Comparison of ENCODE assay signal across 23 cellular contexts in genomic region chr11:44506375-44507016, GRCh38. TPM values are rescaled to one million over a fixed set of nuclear protein-coding genes. Genes with fewer than 3 reads are reported as not detected.
DNase-seq lines count a peak whose midpoint lies in the region; ATAC-seq and TF ChIP-seq lines count a peak whose summit lies in the region.
"Had no signal": no experiment of that assay in that cellular context is flagged by ENCODE, and none has a peak within 500 bp of the region (broad histone marks: within the 10 kb centered on the region; RNA-seq: fewer than 3 reads in every experiment).

No MANE protein-coding gene starts in this region.

- intact Hi-C loops in MCF 10A (cut with micrococcal nuclease) (no loop called here), breast epithelium (cut with DNase I; ENCODE audit: low total_unique reads) (no loop called here)

- POLR2A ChIA-PET in MCF 10A (lab: Yijun Ruan, JAX) = no interaction called here

- no peaks in the 10 kb centered on the region for H4K20me1 ChIP-seq in OCI-LY3 (ENCODE audit: insufficient read depth, low read length)

- DNase-seq in MCF 10A (ENCODE audit: unreplicated experiment) (peak; percentile 29), breast epithelium (ENCODE audit: low spot score in 2 of 2) (no peak), kidney epithelial cell (ENCODE audit: low read depth) (peak; percentile 28), GM19238 (ENCODE audit: insufficient read length, low spot score) (no peak)
- no peak for DNase-seq in activated CD8-positive, alpha-beta memory T cell treated with anti-CD3 and anti-CD28 coated beads, Interleukin-2, amount 50 U/mL, for 4 hours
- DNase-seq: activated CD4-positive, alpha-beta memory T cell treated with anti-CD3 and anti-CD28 coated beads for 36 hours; activated effector memory CD4-positive, alpha-beta T cell treated with anti-CD3 and anti-CD28 coated beads, Interleukin-2, amount 50 U/mL, for 16 hours; effector memory CD4-positive, alpha-beta T cell; mammary epithelial cell; NCI-H146; NCI-H524; stimulated activated CD4-positive, alpha-beta T cell treated with anti-CD3 and anti-CD28 coated beads, Interleukin-2, amount 100 ng/mL, for 48 hours; stimulated activated naive CD4-positive, alpha-beta T cell treated with Interleukin-2 at 50 U/mL for 16 hours had no signal

- TF ChIP-seq CTCF in MCF 10A (IDR thresholded peaks at IDR 0.05; ENCODE audit: unreplicated experiment) (no peak), breast epithelium (IDR thresholded peaks at IDR 0.05) (no peak), OCI-LY3 (IDR thresholded peaks at IDR 0.05; ENCODE audit: low read depth, low read length) (no peak), kidney epithelial cell (IDR thresholded peaks at IDR 0.05; ENCODE audit: insufficient read depth, low read length, poor library complexity, severe bottlenecking) (no peak)

- no peak overlapping the region for H3K4me3 Mint-ChIP-seq in MCF 10A (ENCODE audit: unreplicated experiment)
- H3K4me3 Mint-ChIP-seq: activated CD4-positive, alpha-beta memory T cell treated with anti-CD3 and anti-CD28 coated beads for 36 hours; IgD-negative memory B cell; WTC11 had no signal

- BruUV-seq in MCF 10A (replicated peaks; lab: Mats Ljungman, UMichigan) = no TSS peak

- H3K36me3 ChIP-seq in breast epithelium (no peaks in the 10 kb centered on the region), OCI-LY3 (replicated peaks; ENCODE audit: low read depth, low read length) (no peaks in the 10 kb centered on the region), kidney epithelial cell (ENCODE audit: control insufficient read depth, insufficient read depth, low read length) (no peaks in the 10 kb centered on the region)
- H3K36me3 ChIP-seq: esophagus muscularis mucosa, thyroid gland had no signal

- H3K4me1 ChIP-seq in breast epithelium (no peaks in the 10 kb centered on the region), OCI-LY3 (ENCODE audit: low read length) (peaks cover 15% of the 10 kb centered on the region)
- H3K4me1 ChIP-seq: esophagus muscularis mucosa had no signal

- no peak overlapping the region for H3K27ac Mint-ChIP-seq in MCF 10A (ENCODE audit: low read depth, unreplicated experiment)
- H3K27ac Mint-ChIP-seq: activated CD4-positive, alpha-beta memory T cell treated with anti-CD3 and anti-CD28 coated beads for 36 hours; IgD-negative memory B cell; WTC11 had no signal

- no peaks in the 10 kb centered on the region for H3K36me3 Mint-ChIP-seq in MCF 10A (ENCODE audit: insufficient read depth, unreplicated experiment)
- H3K36me3 Mint-ChIP-seq: activated CD4-positive, alpha-beta memory T cell treated with anti-CD3 and anti-CD28 coated beads for 36 hours; brain; IgD-negative memory B cell; WTC11 had no signal

- CTCF ChIA-PET in MCF 10A (lab: Yijun Ruan, JAX) = no interaction called here

- peaks cover 33% of the 10 kb centered on the region for H3K27me3 Mint-ChIP-seq in MCF 10A (ENCODE audit: insufficient read depth, unreplicated experiment)

- no peak for TF ChIP-seq POLR2A in breast epithelium (IDR thresholded peaks at IDR 0.05)

- H3K4me1 Mint-ChIP-seq in MCF 10A (ENCODE audit: insufficient read depth, unreplicated experiment) = no peaks in the 10 kb centered on the region
- H3K4me1 Mint-ChIP-seq: WTC11 had no signal

- no peak overlapping the region for H3K4me3 ChIP-seq in breast epithelium
- no peak overlapping the region for H3K4me3 ChIP-seq in OCI-LY3 (ENCODE audit: low read length)
- H3K4me3 ChIP-seq in kidney epithelial cell (ENCODE audit: low read depth, low read length) = no peak overlapping the region
- H3K4me3 ChIP-seq: esophagus muscularis mucosa, thyroid gland had no signal

- H3K27me3 ChIP-seq in breast epithelium = no peaks in the 10 kb centered on the region
- H3K27me3 ChIP-seq in OCI-LY3 (ENCODE audit: low read depth, low read length) = peaks cover 13% of the 10 kb centered on the region
- H3K27me3 ChIP-seq in kidney epithelial cell (ENCODE audit: control insufficient read depth, insufficient read depth, low read length) = peaks cover 3% of the 10 kb centered on the region
- H3K27me3 ChIP-seq: thyroid gland had no signal

- H3K4me2 ChIP-seq in OCI-LY3 (ENCODE audit: low read length) = peak overlapping the region; percentile 34

- H3K27ac ChIP-seq in breast epithelium (no peak overlapping the region), OCI-LY3 (ENCODE audit: low read length) (no peak overlapping the region)
- H3K27ac ChIP-seq: C4-2B, esophagus muscularis mucosa, thyroid gland had no signal

- H3K9me3 ChIP-seq in breast epithelium = peaks cover 8 to 10% of the 10 kb centered on the region in 2 donors
- H3K9me3 ChIP-seq in OCI-LY3 (ENCODE audit: insufficient read depth, low read length) = no peaks in the 10 kb centered on the region; the same call in 1 of the 2 replicates
- H3K9me3 ChIP-seq: thyroid gland had no signal

- no peaks in the 10 kb centered on the region for H3K79me2 ChIP-seq in OCI-LY3 (ENCODE audit: low read length)

- peaks cover 7% of the 10 kb centered on the region for H3K9me3 Mint-ChIP-seq in MCF 10A (ENCODE audit: unreplicated experiment)
- H3K9me3 Mint-ChIP-seq: IgD-negative memory B cell had no signal

- ATAC-seq in HG03039 (IDR thresholded peaks at IDR 0.05; ENCODE audit: unreplicated experiment) (no peak), GM18858 (IDR thresholded peaks at IDR 0.05; ENCODE audit: unreplicated experiment) (no peak)
- ATAC-seq: SK-N-SH treated with all-trans-retinoic acid at 6 μM for 48 hours, WTC11 had no signal

- no peak overlapping the region for H3K9ac ChIP-seq in OCI-LY3 (ENCODE audit: low read length)

- H2AFZ ChIP-seq in OCI-LY3 (ENCODE audit: low read depth, low read length) = no peak overlapping the region

RNA-seq across cellular contexts. Expression of gene CD82, which starts 59.0 kb away (rescaled TPM):
- total RNA-seq in MCF 10A (2022) (50.9 and 114 TPM in 2 replicates), breast epithelium (10 to 100 TPM; 12.0 to 40.4 (median 38.0) TPM), kidney epithelial cell (46.1 and 47.3 TPM in 2 replicates)

Comparison
In these comparisons a context has a peak if more than half of its experiments do, and no peak if none do; other contexts are left out.
1. DNase-seq: peak in MCF 10A (single experiment) and kidney epithelial cell (single experiment); none in breast epithelium (0 of 2), GM19238 (single experiment) and activated CD8-positive, alpha-beta memory T cell treated with anti-CD3 and anti-CD28 coated beads, Interleukin-2, amount 50 U/mL, for 4 hours (single experiment).